ENCODE assay signal across 8 cellular contexts in genomic region chr17:50201226-50201854, GRCh38. TPM values are rescaled to one million over a fixed set of nuclear protein-coding genes. Genes with fewer than 3 reads are reported as not detected.
DNase-seq lines count a peak whose midpoint lies in the region; ATAC-seq and TF ChIP-seq lines count a peak whose summit lies in the region.

Gene COL1A1 (minus strand): TSS chr17:50201631. CDS start chr17:50201513, 118 bp downstream.

- ATAC-seq in stimulated activated naive CD8-positive, alpha-beta T cell treated with anti-CD3 and anti-CD28 coated beads, Interleukin-15, amount 100 ng/mL, for 72 hours, result no peak
- no peak for ATAC-seq in GM21576 (IDR thresholded peaks at IDR 0.05; ENCODE audit: unreplicated experiment)

- H3K4me3 Mint-ChIP-seq in activated T-cell treated with anti-CD3 and anti-CD28 coated beads, Interleukin-2, amount 50 U/mL, for 24 hours, result peak within 1 kb of the TSS; percentile 71
- H3K4me3 Mint-ChIP-seq in brain, result peak within 1 kb of the TSS; percentile 86 to 91 (median 87)
- peak within 1 kb of the TSS; percentile 86 to 93 for H3K4me3 Mint-ChIP-seq in stimulated activated naive CD8-positive, alpha-beta T cell treated with anti-CD3 and anti-CD28 coated beads, Interleukin-15, amount 100 ng/mL, for 72 hours

- H3K9me3 Mint-ChIP-seq in activated T-cell treated with anti-CD3 and anti-CD28 coated beads, Interleukin-2, amount 50 U/mL, for 24 hours, result no peaks in the 10 kb centered on the region
- H3K9me3 Mint-ChIP-seq in brain, result no peaks in the 10 kb centered on the region
- H3K9me3 Mint-ChIP-seq in stimulated activated naive CD8-positive, alpha-beta T cell treated with anti-CD3 and anti-CD28 coated beads, Interleukin-15, amount 100 ng/mL, for 72 hours, result no peaks in the 10 kb centered on the region

- no peaks in the 10 kb centered on the region for H3K36me3 Mint-ChIP-seq in activated T-cell treated with anti-CD3 and anti-CD28 coated beads, Interleukin-2, amount 50 U/mL, for 24 hours (ENCODE audit: low read depth)
- peaks cover 15% of the 10 kb centered on the region for H3K36me3 Mint-ChIP-seq in brain

- DNase-seq in activated T-cell treated with anti-CD3 and anti-CD28 coated beads, Interleukin-2, amount 50 U/mL, for 24 hours, result peak; percentile 40
- DNase-seq in activated T-cell treated with anti-CD3 and anti-CD28 coated beads for 4 hours (no peak), iris pigment epithelial cell (ENCODE audit: low read depth) (peak; percentile 87), SW 1271 (lab: John Stamatoyannopoulos, UW) (no peak), NCI-H1436 treated with DMSO at 0.1 percent for 48 hours (lab: John Stamatoyannopoulos, UW) (no peak)
- no peak for DNase-seq in stimulated activated naive CD8-positive, alpha-beta T cell treated with anti-CD3 and anti-CD28 coated beads, Interleukin-15, amount 100 ng/mL, for 72 hours

- peaks cover 23% of the 10 kb centered on the region for H3K4me1 Mint-ChIP-seq in activated T-cell treated with anti-CD3 and anti-CD28 coated beads, Interleukin-2, amount 50 U/mL, for 24 hours (ENCODE audit: low read depth)
- peaks cover 51% of the 10 kb centered on the region for H3K4me1 Mint-ChIP-seq in brain
- peaks cover 24% of the 10 kb centered on the region for H3K4me1 Mint-ChIP-seq in stimulated activated naive CD8-positive, alpha-beta T cell treated with anti-CD3 and anti-CD28 coated beads, Interleukin-15, amount 100 ng/mL, for 72 hours

- no peak for TF ChIP-seq CTCF in brain (conservative IDR thresholded peaks at IDR 0.05)

- H3K27me3 Mint-ChIP-seq in activated T-cell treated with anti-CD3 and anti-CD28 coated beads, Interleukin-2, amount 50 U/mL, for 24 hours, result peaks cover 70% of the 10 kb centered on the region
- peaks cover 86% of the 10 kb centered on the region for H3K27me3 Mint-ChIP-seq in brain
- H3K27me3 Mint-ChIP-seq in stimulated activated naive CD8-positive, alpha-beta T cell treated with anti-CD3 and anti-CD28 coated beads, Interleukin-15, amount 100 ng/mL, for 72 hours, result peaks cover 71% of the 10 kb centered on the region

- no peak within 1 kb of the TSS for H3K27ac Mint-ChIP-seq in activated T-cell treated with anti-CD3 and anti-CD28 coated beads, Interleukin-2, amount 50 U/mL, for 24 hours
- peak within 1 kb of the TSS in 4 of 5 experiments; percentile 22 to 98 (median 90) for H3K27ac Mint-ChIP-seq in brain
- H3K27ac Mint-ChIP-seq in stimulated activated naive CD8-positive, alpha-beta T cell treated with anti-CD3 and anti-CD28 coated beads, Interleukin-15, amount 100 ng/mL, for 72 hours, result peak within 1 kb of the TSS; percentile 65 to 86

RNA-seq across cellular contexts. Expression of gene COL1A1, which starts in this region (rescaled TPM):
- polyA plus RNA-seq in brain (ENCODE audit: insufficient read depth, low read depth, low replicate concordance), result 11.2 TPM

Comparison
In these comparisons a context has a peak if more than half of its experiments do, and no peak if none do; other contexts are left out.
1. DNase-seq: peak in activated T-cell treated with anti-CD3 and anti-CD28 coated beads, Interleukin-2, amount 50 U/mL, for 24 hours (single experiment) and iris pigment epithelial cell (single experiment); none in activated T-cell treated with anti-CD3 and anti-CD28 coated beads for 4 hours (single experiment), stimulated activated naive CD8-positive, alpha-beta T cell treated with anti-CD3 and anti-CD28 coated beads, Interleukin-15, amount 100 ng/mL, for 72 hours (0 of 2), SW 1271 (0 of 2) and NCI-H1436 treated with DMSO at 0.1 percent for 48 hours (single experiment).
2. Peak in every context shown above with its lines, with median percentiles within 50 percentile points of each other: H3K4me3 Mint-ChIP-seq.